Comparison of ENCODE assay signal across 18 cellular contexts in the genomic region with DNA sequence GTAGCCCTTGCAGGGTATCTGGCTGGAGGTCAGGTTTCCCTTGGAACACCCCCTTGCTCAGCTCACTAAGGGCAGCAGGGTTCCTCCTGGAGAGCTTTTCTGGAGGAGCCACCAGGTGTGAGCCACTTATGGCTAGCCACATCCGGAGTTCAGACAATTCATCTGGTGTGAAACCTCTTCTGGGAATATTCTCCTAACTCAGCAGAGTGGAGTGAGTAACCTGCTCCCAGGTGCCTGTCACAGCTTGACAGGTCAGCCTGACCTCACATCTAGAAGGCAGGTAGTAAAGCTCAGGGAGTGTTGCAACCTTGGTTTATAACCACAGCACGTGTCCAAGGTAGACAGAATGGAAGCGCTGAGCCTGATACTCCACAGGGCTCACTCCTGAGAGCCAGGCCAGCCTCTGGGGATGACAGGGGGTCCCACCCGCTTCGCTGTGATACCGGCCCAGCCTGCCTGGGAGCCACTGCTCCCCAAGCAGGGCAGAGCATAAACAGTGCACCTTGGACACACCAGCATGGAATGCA.
A peak's percentile ranks its signal among the peaks of the same experiment; 100 is the strongest.
DNase-seq lines count a peak whose midpoint lies in the region; ATAC-seq and TF ChIP-seq lines count a peak whose summit lies in the region.
"Had no signal": no experiment of that assay in that cellular context is flagged by ENCODE, and none has a peak within 500 bp of the region (broad histone marks: within the 10 kb centered on the region; RNA-seq: fewer than 3 reads in every experiment).

No MANE protein-coding gene starts in this region.

- H3K9me3 ChIP-seq in esophagus (ENCODE audit: control insufficient read depth in 2 of 2, insufficient read depth in 1 of 2, low read depth in 1 of 2, low read length in 1 of 2) (no peaks in the 10 kb centered on the region), transverse colon (no peaks in the 10 kb centered on the region)
- H3K9me3 ChIP-seq: sigmoid colon had no signal

- no peak for ATAC-seq in natural killer cell
- ATAC-seq: effector memory CD8-positive, alpha-beta T cell; stimulated activated memory B cell treated with anti-CD40 and anti-IgM and Interleukin-4, amounts not matched to agents 10 μg/mL and 1 μg/mL and 100 μg/mL, for 72 hours had no signal

- no peak overlapping the region for H3K4me3 ChIP-seq in esophagus (ENCODE audit: low read depth in 1 of 2, low read length in 2 of 2)
- no peak overlapping the region for H3K4me3 ChIP-seq in transverse colon
- no peak overlapping the region for H3K4me3 ChIP-seq in coronary artery
- H3K4me3 ChIP-seq: sigmoid colon had no signal

- no peak overlapping the region for H3K27ac Mint-ChIP-seq in natural killer cell
- H3K27ac Mint-ChIP-seq: activated CD4-positive, alpha-beta memory T cell treated with anti-CD3 and anti-CD28 coated beads for 36 hours; effector memory CD8-positive, alpha-beta T cell; stimulated activated memory B cell treated with anti-CD40 and anti-IgM and Interleukin-4, amounts not matched to agents 10 μg/mL and 1 μg/mL and 100 μg/mL, for 72 hours had no signal

- no peak for TF ChIP-seq POLR2A in transverse colon (IDR thresholded peaks at IDR 0.05)

- peaks cover 13 to 28% of the 10 kb centered on the region in 2 donors for H3K27me3 Mint-ChIP-seq in natural killer cell (ENCODE audit: low read depth in 2 of 2)
- H3K27me3 Mint-ChIP-seq: activated CD4-positive, alpha-beta memory T cell treated with anti-CD3 and anti-CD28 coated beads for 36 hours; stimulated activated memory B cell treated with anti-CD40 and anti-IgM and Interleukin-4, amounts not matched to agents 10 μg/mL and 1 μg/mL and 100 μg/mL, for 72 hours had no signal

- no peaks in the 10 kb centered on the region for H3K27me3 ChIP-seq in esophagus (ENCODE audit: control insufficient read depth in 1 of 2, insufficient read depth in 2 of 2, low read length in 2 of 2)
- H3K27me3 ChIP-seq in transverse colon, result no peaks in the 10 kb centered on the region
- H3K27me3 ChIP-seq: sigmoid colon had no signal

- in situ Hi-C loops in transverse colon (cut with MboI; ENCODE audit: low pct_ligation_motif_present in 1 of 4, low pct_unique_long_range_greater_than_20kb in 1 of 4, low sequenced_read_pairs in 3 of 4), result loop anchor here in 3 of 4 donors (10.0 kb wide), 3 partner anchors 61 to 311 kb away; partner anchors contain the start of genes FAM136A (in 1 of the 3) and TGFA (in 1 of the 3)

- H3K4me3 Mint-ChIP-seq in natural killer cell, result no peak overlapping the region
- H3K4me3 Mint-ChIP-seq: activated CD4-positive, alpha-beta memory T cell treated with anti-CD3 and anti-CD28 coated beads for 36 hours; effector memory CD8-positive, alpha-beta T cell; stimulated activated memory B cell treated with anti-CD40 and anti-IgM and Interleukin-4, amounts not matched to agents 10 μg/mL and 1 μg/mL and 100 μg/mL, for 72 hours had no signal

- no peaks in the 10 kb centered on the region for H3K9me3 Mint-ChIP-seq in natural killer cell
- H3K9me3 Mint-ChIP-seq: activated CD4-positive, alpha-beta memory T cell treated with anti-CD3 and anti-CD28 coated beads for 36 hours; effector memory CD8-positive, alpha-beta T cell; stimulated activated memory B cell treated with anti-CD40 and anti-IgM and Interleukin-4, amounts not matched to agents 10 μg/mL and 1 μg/mL and 100 μg/mL, for 72 hours had no signal

- intact Hi-C loops in transverse colon (cut with DNase I; ENCODE audit: low total_unique reads) (loop anchor here (5.0 kb wide), 2 partner anchors 274 to 821 kb away; no protein-coding TSS in a partner anchor), natural killer cell (cut with micrococcal nuclease) (loop anchor here (5.0 kb wide), 1 partner anchor 704 kb away; no protein-coding TSS in a partner anchor)

- DNase-seq in NCI-H69 (lab: John Stamatoyannopoulos, UW) (peak; percentile 12), transverse colon (peak; percentile 52), coronary artery (ENCODE audit: low spot score) (no peak), natural killer cell (no peak), OCI-M1 (lab: John Stamatoyannopoulos, UW) (no peak), NCI-H748 (lab: John Stamatoyannopoulos, UW; ENCODE audit: unreplicated experiment) (no peak)
- DNase-seq: activated CD4-positive, alpha-beta memory T cell treated with anti-CD3 and anti-CD28 coated beads for 36 hours; activated T-cell treated with anti-CD3 and anti-CD28 coated beads, Interleukin-2, amount 50 U/mL, for 48 hours; effector memory CD8-positive, alpha-beta T cell; foreskin melanocyte; IMR-90; midbrain; NCI-H1436; nucleus accumbens; sigmoid colon had no signal

- no peaks in the 10 kb centered on the region for H3K36me3 ChIP-seq in esophagus (ENCODE audit: control insufficient read depth in 2 of 2, insufficient read depth in 2 of 2, low read length in 1 of 2)
- H3K36me3 ChIP-seq in transverse colon, result no peaks in the 10 kb centered on the region
- H3K36me3 ChIP-seq: sigmoid colon had no signal

- WGBS in esophagus, 2 donors, result 67 to 69% methylated on average over 6 of the region's 6 CpGs
- 77% methylated on average over 4 of the region's 6 CpGs; no CpG with 5 or more reads in 1 of the 2 donors for WGBS in transverse colon (ENCODE audit: low coverage in 1 of 2), 2 donors

- TF ChIP-seq EP300 in Ishikawa (IDR thresholded peaks at IDR 0.05; ENCODE audit: borderline replicate concordance) (peak; percentile 100), transverse colon (IDR thresholded peaks at IDR 0.05; ENCODE audit: low read depth) (no peak)

- H3K27ac ChIP-seq in esophagus (ENCODE audit: low read depth in 2 of 2, low read length in 1 of 2), result peak overlapping the region; percentile 51 to 83
- H3K27ac ChIP-seq in transverse colon, result no peak overlapping the region
- H3K27ac ChIP-seq in coronary artery, result no peak overlapping the region
- H3K27ac ChIP-seq: sigmoid colon had no signal

- peaks cover 0 to 6% of the 10 kb centered on the region in 2 donors for H3K4me1 ChIP-seq in esophagus (ENCODE audit: control insufficient read depth in 2 of 2, insufficient read depth in 2 of 2, low read length in 1 of 2)
- H3K4me1 ChIP-seq in transverse colon, result peaks cover 0 to 3% (median 0%) of the 10 kb centered on the region in 4 donors
- H3K4me1 ChIP-seq: sigmoid colon had no signal

- no peaks in the 10 kb centered on the region for H3K36me3 Mint-ChIP-seq in natural killer cell
- H3K36me3 Mint-ChIP-seq: activated CD4-positive, alpha-beta memory T cell treated with anti-CD3 and anti-CD28 coated beads for 36 hours; stimulated activated memory B cell treated with anti-CD40 and anti-IgM and Interleukin-4, amounts not matched to agents 10 μg/mL and 1 μg/mL and 100 μg/mL, for 72 hours had no signal

- TF ChIP-seq RAD21 in Ishikawa (IDR thresholded peaks at IDR 0.05; ENCODE audit: low read depth), result peak; percentile 8; the same call in 1 of the 2 replicates

- no peaks in the 10 kb centered on the region for H3K4me1 Mint-ChIP-seq in natural killer cell
- H3K4me1 Mint-ChIP-seq: stimulated activated memory B cell treated with anti-CD40 and anti-IgM and Interleukin-4, amounts not matched to agents 10 μg/mL and 1 μg/mL and 100 μg/mL, for 72 hours had no signal

- no peak for TF ChIP-seq CTCF in transverse colon (IDR thresholded peaks at IDR 0.05)
- TF ChIP-seq CTCF in coronary artery (IDR thresholded peaks at IDR 0.05), result no peak
- TF ChIP-seq CTCF in natural killer cell (IDR thresholded peaks at IDR 0.05), result no peak

TF ChIP-seq in Ishikawa, 13 proteins besides CTCF, POLR2A, EP300 and RAD21 (continues in another document):
- TF ChIP-seq NFIC (IDR thresholded peaks at IDR 0.05), result peak; percentile 97
- TF ChIP-seq, protein P1, sequence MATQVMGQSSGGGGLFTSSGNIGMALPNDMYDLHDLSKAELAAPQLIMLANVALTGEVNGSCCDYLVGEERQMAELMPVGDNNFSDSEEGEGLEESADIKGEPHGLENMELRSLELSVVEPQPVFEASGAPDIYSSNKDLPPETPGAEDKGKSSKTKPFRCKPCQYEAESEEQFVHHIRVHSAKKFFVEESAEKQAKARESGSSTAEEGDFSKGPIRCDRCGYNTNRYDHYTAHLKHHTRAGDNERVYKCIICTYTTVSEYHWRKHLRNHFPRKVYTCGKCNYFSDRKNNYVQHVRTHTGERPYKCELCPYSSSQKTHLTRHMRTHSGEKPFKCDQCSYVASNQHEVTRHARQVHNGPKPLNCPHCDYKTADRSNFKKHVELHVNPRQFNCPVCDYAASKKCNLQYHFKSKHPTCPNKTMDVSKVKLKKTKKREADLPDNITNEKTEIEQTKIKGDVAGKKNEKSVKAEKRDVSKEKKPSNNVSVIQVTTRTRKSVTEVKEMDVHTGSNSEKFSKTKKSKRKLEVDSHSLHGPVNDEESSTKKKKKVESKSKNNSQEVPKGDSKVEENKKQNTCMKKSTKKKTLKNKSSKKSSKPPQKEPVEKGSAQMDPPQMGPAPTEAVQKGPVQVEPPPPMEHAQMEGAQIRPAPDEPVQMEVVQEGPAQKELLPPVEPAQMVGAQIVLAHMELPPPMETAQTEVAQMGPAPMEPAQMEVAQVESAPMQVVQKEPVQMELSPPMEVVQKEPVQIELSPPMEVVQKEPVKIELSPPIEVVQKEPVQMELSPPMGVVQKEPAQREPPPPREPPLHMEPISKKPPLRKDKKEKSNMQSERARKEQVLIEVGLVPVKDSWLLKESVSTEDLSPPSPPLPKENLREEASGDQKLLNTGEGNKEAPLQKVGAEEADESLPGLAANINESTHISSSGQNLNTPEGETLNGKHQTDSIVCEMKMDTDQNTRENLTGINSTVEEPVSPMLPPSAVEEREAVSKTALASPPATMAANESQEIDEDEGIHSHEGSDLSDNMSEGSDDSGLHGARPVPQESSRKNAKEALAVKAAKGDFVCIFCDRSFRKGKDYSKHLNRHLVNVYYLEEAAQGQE (IDR thresholded peaks at IDR 0.05; ENCODE audit: low read depth), result 0 out of 2 replicates have a peak, but pooled peaks have one; percentile 27
- TF ChIP-seq, protein P2, sequence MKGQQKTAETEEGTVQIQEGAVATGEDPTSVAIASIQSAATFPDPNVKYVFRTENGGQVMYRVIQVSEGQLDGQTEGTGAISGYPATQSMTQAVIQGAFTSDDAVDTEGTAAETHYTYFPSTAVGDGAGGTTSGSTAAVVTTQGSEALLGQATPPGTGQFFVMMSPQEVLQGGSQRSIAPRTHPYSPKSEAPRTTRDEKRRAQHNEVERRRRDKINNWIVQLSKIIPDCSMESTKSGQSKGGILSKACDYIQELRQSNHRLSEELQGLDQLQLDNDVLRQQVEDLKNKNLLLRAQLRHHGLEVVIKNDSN (IDR thresholded peaks at IDR 0.05), result peak; percentile 85
- TF ChIP-seq ZBTB7A (IDR thresholded peaks at IDR 0.05; ENCODE audit: low read depth), result peak; percentile 79
- TF ChIP-seq TAF1 (IDR thresholded peaks at IDR 0.05; ENCODE audit: low read depth), result 0 out of 2 replicates have a peak, but pooled peaks have one; percentile 50
- TF ChIP-seq TEAD4 (IDR thresholded peaks at IDR 0.05), result peak; percentile 92
- TF ChIP-seq YY1 (IDR thresholded peaks at IDR 0.05; ENCODE audit: low read depth), result peak; percentile 65; the same call in 1 of the 2 replicates
- peak; percentile 100 for TF ChIP-seq TCF12 (IDR thresholded peaks at IDR 0.05; ENCODE audit: low read depth)
- 0 out of 2 replicates have a peak, but pooled peaks have one; percentile 33 for TF ChIP-seq CREB1 (IDR thresholded peaks at IDR 0.05; ENCODE audit: low read depth)

Comparison
In these comparisons a context has a peak if more than half of its experiments do, and no peak if none do; other contexts are left out.
1. DNase-seq: peak in NCI-H69 (single experiment) and transverse colon (single experiment); none in coronary artery (single experiment), natural killer cell (single experiment), OCI-M1 (single experiment) and NCI-H748 (single experiment).
2. H3K27ac ChIP-seq: peak in esophagus (2 of 2); none in transverse colon (0 of 4) and coronary artery (0 of 2).